20 cellular contexts compared by ENCODE assay signal in the genomic region with DNA sequence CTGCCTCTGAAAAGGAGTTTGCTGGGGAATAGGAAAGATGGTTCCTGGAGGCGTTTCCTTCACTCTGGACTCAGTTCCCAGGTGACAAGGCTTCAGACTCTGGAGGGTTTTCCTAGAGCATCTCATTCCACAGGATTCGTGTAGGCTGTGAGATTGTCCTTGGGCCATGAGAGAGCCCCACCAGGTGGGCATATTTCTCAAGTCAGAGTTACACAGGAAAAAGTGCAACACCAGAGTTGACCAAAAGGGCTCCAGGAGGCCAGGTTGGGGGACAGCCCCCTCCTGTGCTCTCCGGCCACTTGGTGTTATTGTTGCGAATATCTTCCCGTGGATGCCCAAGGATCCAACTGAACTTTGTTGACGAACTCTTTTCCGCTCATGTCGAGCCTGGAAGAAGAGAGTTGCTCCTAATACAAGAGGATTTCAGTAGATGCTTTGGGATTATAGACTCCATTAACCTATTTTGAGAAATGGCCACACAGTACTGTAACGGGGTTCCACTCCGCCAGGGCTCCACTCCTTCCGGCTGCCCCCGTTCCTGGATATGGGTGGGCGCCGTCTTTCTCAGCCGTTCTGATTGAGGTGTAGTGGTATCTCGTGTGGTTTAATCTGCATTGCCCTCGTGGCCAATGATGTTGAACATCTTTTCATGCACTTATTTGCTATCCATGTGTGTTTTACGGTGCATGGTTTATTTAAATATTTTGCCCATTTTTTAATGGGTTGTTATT.
DNase-seq lines count a peak whose midpoint lies in the region; ATAC-seq, FAIRE-seq and TF ChIP-seq lines count a peak whose summit lies in the region.
"Had no signal": no experiment of that assay in that cellular context is flagged by ENCODE, and none has a peak within 500 bp of the region (broad histone marks: within the 10 kb centered on the region; RNA-seq: fewer than 3 reads in every experiment).

No MANE protein-coding gene starts in this region.

- H3K36me3 Mint-ChIP-seq in endodermal cell (ENCODE audit: low read depth): no peaks in the 10 kb centered on the region
- H3K36me3 Mint-ChIP-seq: CD8-positive, alpha-beta memory T cell had no signal

- no peak overlapping the region for H3K27ac Mint-ChIP-seq in endodermal cell
- H3K27ac Mint-ChIP-seq: CD8-positive, alpha-beta memory T cell had no signal

- TF ChIP-seq CTCF in endodermal cell (conservative IDR thresholded peaks at IDR 0.05): peak; percentile 41

- H3K27me3 Mint-ChIP-seq in endodermal cell (ENCODE audit: insufficient read depth): no peaks in the 10 kb centered on the region

- H3K4me1 ChIP-seq in endodermal cell (ENCODE audit: control insufficient read depth, insufficient read depth, low read length): no peaks in the 10 kb centered on the region

- FAIRE-seq in RCC 7860 (lab: Jason Lieb, UNC): no peak
- FAIRE-seq: GM12892, K562 had no signal

- H3K9me3 ChIP-seq in endodermal cell (ENCODE audit: control insufficient read depth, low read length): no peaks in the 10 kb centered on the region
- H3K9me3 ChIP-seq: SK-N-SH had no signal

- H3K36me3 ChIP-seq in H7 (replicated peaks; ENCODE audit: control insufficient read depth, insufficient read depth, low read length): no peaks in the 10 kb centered on the region
- H3K36me3 ChIP-seq in endodermal cell (ENCODE audit: control insufficient read depth, insufficient read depth, low read length): no peaks in the 10 kb centered on the region

- no peak overlapping the region for H3K4me3 ChIP-seq in H7 (ENCODE audit: insufficient read depth, low read depth, low read length)
- H3K4me3 ChIP-seq in endodermal cell (ENCODE audit: low read length): no peak overlapping the region
- H3K4me3 ChIP-seq: K562 had no signal

- H3K27me3 ChIP-seq in H7 (ENCODE audit: control insufficient read depth, insufficient read depth, low read length) (no peaks in the 10 kb centered on the region), endodermal cell (ENCODE audit: control insufficient read depth, insufficient read depth, low read length, poor library complexity, severe bottlenecking) (no peaks in the 10 kb centered on the region)

- H3K9me3 Mint-ChIP-seq in endodermal cell: no peaks in the 10 kb centered on the region
- H3K9me3 Mint-ChIP-seq: CD8-positive, alpha-beta memory T cell had no signal

- H3K9ac ChIP-seq in endodermal cell (ENCODE audit: extremely low read depth, low read length, poor library complexity, severe bottlenecking): no peak overlapping the region
- H3K9ac ChIP-seq: SK-N-SH had no signal

- H3K4me3 Mint-ChIP-seq in endodermal cell: no peak overlapping the region
- H3K4me3 Mint-ChIP-seq: CD8-positive, alpha-beta memory T cell had no signal

- ATAC-seq in sciatic nerve: no peak
- no peak for ATAC-seq in HG03460 (IDR thresholded peaks at IDR 0.05; ENCODE audit: unreplicated experiment)
- ATAC-seq: K562 had no signal

- intact Hi-C loops in sciatic nerve (cut with DNase I): no loop called here

- DNase-seq in D341Med (ENCODE audit: low spot score) (peak; percentile 8), H7 (peak; percentile 43), endodermal cell (no peak), sciatic nerve (ENCODE audit: low spot score) (peak; percentile 23), RCC 7860 (ENCODE audit: low spot score) (no peak), NCI-H524 (lab: John Stamatoyannopoulos, UW) (no peak)
- DNase-seq: ACHN; C1 segment of cervical spinal cord; CD8-positive, alpha-beta memory T cell; DMS79; GOT3; NCI-H1105; NCI-H2081 treated with DMSO at 0.1 percent for 48 hours; NCI-H510A; NCI-H774; SHP77 treated with DMSO at 0.1 percent for 48 hours; SK-N-SH had no signal

- 90 to 92% methylated on average over 15 to 18 of the region's 18 CpGs for WGBS in endodermal cell (ENCODE audit: insufficient coverage in 1 of 2, insufficient read length in 1 of 2), 2 experiments

- H3K4me1 Mint-ChIP-seq in endodermal cell: no peaks in the 10 kb centered on the region
- H3K4me1 Mint-ChIP-seq: CD8-positive, alpha-beta memory T cell had no signal

- no peak overlapping the region for H3K27ac ChIP-seq in endodermal cell (ENCODE audit: low read depth, low read length)

Comparison
In these comparisons a context has a peak if more than half of its experiments do, and no peak if none do; other contexts are left out.
1. DNase-seq: peak in D341Med (single experiment), H7 (single experiment) and sciatic nerve (single experiment); none in endodermal cell (single experiment), RCC 7860 (single experiment) and NCI-H524 (0 of 2).